Comparison of ENCODE assay signal across 8 cellular contexts in the genomic region with DNA sequence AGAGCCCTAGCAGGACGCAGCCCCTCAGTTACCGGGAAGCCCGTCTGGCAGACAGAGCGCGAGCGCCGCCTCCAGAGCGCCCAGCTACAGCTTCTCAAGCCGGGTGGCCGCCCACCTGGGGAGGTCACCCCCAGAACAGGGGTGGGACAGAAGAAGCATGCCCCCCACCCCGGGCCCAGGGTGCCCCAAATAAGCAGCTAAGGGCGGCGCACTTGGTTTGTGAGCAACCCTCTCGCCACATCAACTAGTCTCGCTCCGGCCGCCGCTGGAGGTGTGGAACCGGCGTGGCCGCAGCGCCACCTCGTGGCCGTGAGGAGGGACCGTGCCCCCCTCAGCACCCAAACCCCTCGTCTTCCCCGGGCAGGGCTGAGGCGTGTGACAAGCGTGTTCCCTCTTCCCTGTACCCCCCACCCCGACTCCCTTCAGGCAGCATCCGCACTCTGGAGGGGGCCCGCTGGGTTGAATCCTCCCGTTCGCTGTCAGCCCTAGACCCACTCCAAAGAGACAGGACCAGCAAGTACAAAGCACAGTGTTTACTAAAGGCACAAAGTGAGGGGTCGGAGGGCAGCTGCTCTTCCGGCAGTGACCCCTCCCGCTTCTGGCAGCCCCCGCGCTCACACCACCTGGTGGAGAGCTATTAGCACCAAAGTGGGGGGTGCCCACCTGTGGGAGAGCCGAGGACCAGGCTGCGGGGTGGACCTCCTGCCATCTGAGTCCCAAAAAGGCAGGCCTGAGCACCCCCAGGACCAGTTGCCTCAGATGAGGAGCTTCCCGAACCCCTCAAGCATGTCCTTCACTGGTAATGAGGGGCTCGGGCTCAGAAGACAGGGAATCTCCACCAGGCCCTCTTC. TPM values are rescaled to one million over a fixed set of nuclear protein-coding genes. Genes with fewer than 3 reads are reported as not detected.
A peak's percentile ranks its signal among the peaks of the same experiment; 100 is the strongest.
DNase-seq lines count a peak whose midpoint lies in the region; ATAC-seq and TF ChIP-seq lines count a peak whose summit lies in the region.

No MANE protein-coding gene starts in this region.

- H3K4me3 Mint-ChIP-seq in MCF 10A (ENCODE audit: unreplicated experiment), result no peak overlapping the region

- H3K27ac Mint-ChIP-seq in MCF 10A (ENCODE audit: low read depth, unreplicated experiment), result no peak overlapping the region

- no peaks in the 10 kb centered on the region for H3K4me1 Mint-ChIP-seq in MCF 10A (ENCODE audit: insufficient read depth, unreplicated experiment)

- BruUV-seq in MCF 10A (replicated peaks; lab: Mats Ljungman, UMichigan), result no TSS peak

- peak; percentile 70 for DNase-seq in EH (ENCODE audit: low read depth)
- peak; percentile 54 for DNase-seq in HCEC 1CT
- DNase-seq in NCI-H128 (lab: John Stamatoyannopoulos, UW; ENCODE audit: unreplicated experiment), result peak; percentile 8
- peak; percentile 65 for DNase-seq in MCF 10A (ENCODE audit: unreplicated experiment)
- peak; percentile 91 for DNase-seq in iPS-NIHi11 (ENCODE audit: low spot score)

- CTCF ChIA-PET in MCF 10A (lab: Yijun Ruan, JAX), result interaction anchor here (0.5 to 8.3 kb wide), 37 partner anchors 9 to 788 kb away, joined by 3 to 137 read pairs (median 3); no protein-coding TSS in a partner anchor

- intact Hi-C loops in MCF 10A (cut with micrococcal nuclease), result loop anchor here (5.0 kb wide), 1 partner anchor 94 kb away; the partner anchor contains the start of gene FRS3

- ATAC-seq in HG03469 (IDR thresholded peaks at IDR 0.05; ENCODE audit: unreplicated experiment), result no peak

- no peaks in the 10 kb centered on the region for H3K27me3 Mint-ChIP-seq in MCF 10A (ENCODE audit: insufficient read depth, unreplicated experiment)

- H3K4me3 ChIP-seq in skin epidermis, result peak overlapping the region; percentile 11 to 47 (median 29)

- POLR2A ChIA-PET in MCF 10A (lab: Yijun Ruan, JAX), result interaction anchor here (1.0 to 1.3 kb wide), 2 partner anchors 40 to 81 kb away, joined by 3 to 4 read pairs; no protein-coding TSS in a partner anchor

- no peaks in the 10 kb centered on the region for H3K9me3 Mint-ChIP-seq in MCF 10A (ENCODE audit: unreplicated experiment)

- H3K36me3 Mint-ChIP-seq in MCF 10A (ENCODE audit: insufficient read depth, unreplicated experiment), result peaks cover 37% of the 10 kb centered on the region

- TF ChIP-seq CTCF in VCaP (conservative IDR thresholded peaks at IDR 0.05) (peak; percentile 92), MCF 10A (IDR thresholded peaks at IDR 0.05; ENCODE audit: unreplicated experiment) (peak; percentile 68)

- H3K27ac ChIP-seq in VCaP (no peak overlapping the region), skin epidermis (peak overlapping the region in 17 of 21 experiments; percentile 15 to 73 (median 55))

RNA-seq across cellular contexts. Expression of gene MDFI, which starts 45.4 kb away (rescaled TPM):
- 39.1 and 59.1 TPM in 2 replicates for total RNA-seq in MCF 10A (2022)

RNA-seq across cellular contexts. Expression of gene TFEB, which starts 51.7 kb away (rescaled TPM):
- total RNA-seq in MCF 10A (2022), result 11.8 and 16.2 TPM in 2 replicates

Comparison
In these comparisons a context has a peak if more than half of its experiments do, and no peak if none do; other contexts are left out.
1. DNase-seq: peak in every context shown above with its lines; median percentile 91 in iPS-NIHi11; 70 in EH; 65 in MCF 10A; 54 in HCEC 1CT; 8 in NCI-H128.